25 cellular contexts compared by ENCODE assay signal in genomic region chr15:31074321-31074720, GRCh38. TPM values are rescaled to one million over a fixed set of nuclear protein-coding genes. Genes with fewer than 3 reads are reported as not detected.
DNase-seq lines count a peak whose midpoint lies in the region; ATAC-seq and TF ChIP-seq lines count a peak whose summit lies in the region.
"Had no signal": no experiment of that assay in that cellular context is flagged by ENCODE, and none has a peak within 500 bp of the region (broad histone marks: within the 10 kb centered on the region; RNA-seq: fewer than 3 reads in every experiment).

No MANE protein-coding gene starts in this region.

- peaks cover 0 to 12% of the 10 kb centered on the region in 2 donors for H3K4me1 Mint-ChIP-seq in natural killer cell treated with Interleukin-12 subunit alpha and Interleukin-12 subunit beta and Interleukin-15 and Interleukin-18, amount 100 ng/mL, for 72 hours (ENCODE audit: low read depth in 2 of 2)
- H3K4me1 Mint-ChIP-seq in natural killer cell, result no peaks in the 10 kb centered on the region
- H3K4me1 Mint-ChIP-seq: CD4-positive, alpha-beta memory T cell; CD8-positive, alpha-beta memory T cell had no signal

- no peak overlapping the region for H2AK5ac ChIP-seq in mesenchymal stem cell (ENCODE audit: low read length, severe bottlenecking)

- no peak overlapping the region for H3K4me2 ChIP-seq in mesenchymal stem cell (ENCODE audit: low read length, poor library complexity, severe bottlenecking)
- H3K4me2 ChIP-seq: BLaER1 had no signal

- ATAC-seq in natural killer cell treated with Interleukin-12 subunit alpha and Interleukin-12 subunit beta and Interleukin-15 and Interleukin-18, amount 100 ng/mL, for 72 hours, result peak in 1 of 2 donors; percentile 54
- ATAC-seq in natural killer cell, result no peak

- no peak overlapping the region for H4K8ac ChIP-seq in mesenchymal stem cell (ENCODE audit: low read length)

- TF ChIP-seq CTCF in natural killer cell (IDR thresholded peaks at IDR 0.05), result no peak

- peaks cover 5% of the 10 kb centered on the region for H3K4me1 ChIP-seq in mesenchymal stem cell (ENCODE audit: control insufficient read depth, insufficient read depth, low read depth, low read length)
- H3K4me1 ChIP-seq: BE2C had no signal

- no peak overlapping the region for H4K91ac ChIP-seq in mesenchymal stem cell (ENCODE audit: low read length)

- no peak overlapping the region for H3K18ac ChIP-seq in mesenchymal stem cell (ENCODE audit: low read depth in 1 of 2, low read length in 2 of 2)

- no peaks in the 10 kb centered on the region for H3K79me1 ChIP-seq in mesenchymal stem cell (replicated peaks; ENCODE audit: low read length, poor library complexity, severe bottlenecking)

- H3K4me3 ChIP-seq in mesenchymal stem cell (ENCODE audit: insufficient read depth in 1 of 2, low read depth in 1 of 2, low read length in 2 of 2), result no peak overlapping the region
- H3K4me3 ChIP-seq: BLaER1 had no signal

- H2BK12ac ChIP-seq in mesenchymal stem cell (ENCODE audit: low read length in 2 of 2), result no peak overlapping the region

- H3K36me3 ChIP-seq in mesenchymal stem cell (ENCODE audit: control insufficient read depth in 1 of 2, insufficient read depth in 2 of 2, low read depth in 1 of 2, low read length in 2 of 2), result no peaks in the 10 kb centered on the region
- H3K36me3 ChIP-seq: BE2C, BLaER1 had no signal

- H3K4me3 Mint-ChIP-seq in natural killer cell treated with Interleukin-12 subunit alpha and Interleukin-12 subunit beta and Interleukin-15 and Interleukin-18, amount 100 ng/mL, for 72 hours, result peak overlapping the region; percentile 16
- H3K4me3 Mint-ChIP-seq in natural killer cell, result no peak overlapping the region
- H3K4me3 Mint-ChIP-seq: CD14-positive monocyte; CD4-positive, alpha-beta memory T cell; CD4-positive, CD25-positive, alpha-beta regulatory T cell; CD8-positive, alpha-beta memory T cell had no signal

- no peak overlapping the region for H3K4ac ChIP-seq in mesenchymal stem cell (ENCODE audit: low read depth in 1 of 2, low read length in 2 of 2)

- H3K9me3 ChIP-seq in mesenchymal stem cell (ENCODE audit: control insufficient read depth, low read length), result no peaks in the 10 kb centered on the region
- H3K9me3 ChIP-seq: BE2C had no signal

- H2AFZ ChIP-seq in mesenchymal stem cell (ENCODE audit: low read depth, low read length), result no peak overlapping the region

- DNase-seq in natural killer cell treated with Interleukin-12 subunit alpha and Interleukin-12 subunit beta and Interleukin-15 and Interleukin-18, amount 100 ng/mL, for 72 hours (ENCODE audit: low spot score), result no peak
- DNase-seq in natural killer cell (no peak), mesenchymal stem cell (no peak), islet precursor cell (no peak), NCI-H345 (lab: John Stamatoyannopoulos, UW) (no peak)
- DNase-seq: 8988T; ACHN; BE2C; C1 segment of cervical spinal cord; CD4-positive, alpha-beta memory T cell; CD4-positive, CD25-positive, alpha-beta regulatory T cell; CD8-positive, alpha-beta memory T cell; COR-L47; DMS 273 treated with DMSO at 0.1 percent for 48 hours; DMS153; DMS53; DMS79; DND-41; EL; GDM1 had no signal

- H3K9me3 Mint-ChIP-seq in natural killer cell treated with Interleukin-12 subunit alpha and Interleukin-12 subunit beta and Interleukin-15 and Interleukin-18, amount 100 ng/mL, for 72 hours, result no peaks in the 10 kb centered on the region
- peaks cover 0 to 2% of the 10 kb centered on the region in 2 donors for H3K9me3 Mint-ChIP-seq in natural killer cell

- H3K27ac Mint-ChIP-seq in natural killer cell treated with Interleukin-12 subunit alpha and Interleukin-12 subunit beta and Interleukin-15 and Interleukin-18, amount 100 ng/mL, for 72 hours, result no peak overlapping the region
- no peak overlapping the region for H3K27ac Mint-ChIP-seq in natural killer cell
- H3K27ac Mint-ChIP-seq: CD14-positive monocyte; CD4-positive, alpha-beta memory T cell; CD4-positive, CD25-positive, alpha-beta regulatory T cell; CD8-positive, alpha-beta memory T cell had no signal

- H3K36me3 Mint-ChIP-seq in natural killer cell treated with Interleukin-12 subunit alpha and Interleukin-12 subunit beta and Interleukin-15 and Interleukin-18, amount 100 ng/mL, for 72 hours, result no peaks in the 10 kb centered on the region
- no peaks in the 10 kb centered on the region for H3K36me3 Mint-ChIP-seq in natural killer cell
- H3K36me3 Mint-ChIP-seq: CD14-positive monocyte; CD4-positive, alpha-beta memory T cell; CD4-positive, CD25-positive, alpha-beta regulatory T cell; CD8-positive, alpha-beta memory T cell had no signal

- H3K27ac ChIP-seq in mesenchymal stem cell (ENCODE audit: low read length, poor library complexity, severe bottlenecking), result no peak overlapping the region
- H3K27ac ChIP-seq: BLaER1 had no signal

- intact Hi-C loops in natural killer cell (cut with micrococcal nuclease), result no loop called here

- H2BK15ac ChIP-seq in mesenchymal stem cell (ENCODE audit: low read depth, poor library complexity, severe bottlenecking), result no peak overlapping the region

- no peak overlapping the region for H2BK120ac ChIP-seq in mesenchymal stem cell (ENCODE audit: low read depth, low read length)

- H3K23ac ChIP-seq in mesenchymal stem cell (ENCODE audit: low read length in 2 of 2), result no peak overlapping the region

- H3K14ac ChIP-seq in mesenchymal stem cell (ENCODE audit: low read length in 2 of 2), result no peak overlapping the region

- H3K9ac ChIP-seq in mesenchymal stem cell (ENCODE audit: low read length), result no peak overlapping the region
- H3K9ac ChIP-seq: BLaER1 had no signal

- H2BK5ac ChIP-seq in mesenchymal stem cell (ENCODE audit: low read depth, low read length, poor library complexity, severe bottlenecking), result peak overlapping the region; percentile 22

- peaks cover 0 to 14% of the 10 kb centered on the region in 2 experiments for H3K27me3 ChIP-seq in mesenchymal stem cell (ENCODE audit: control insufficient read depth in 1 of 2, insufficient read depth in 1 of 2, low read length in 2 of 2)
- H3K27me3 ChIP-seq: BLaER1 had no signal

- peaks cover 4 to 44% of the 10 kb centered on the region in 2 donors for H3K27me3 Mint-ChIP-seq in natural killer cell treated with Interleukin-12 subunit alpha and Interleukin-12 subunit beta and Interleukin-15 and Interleukin-18, amount 100 ng/mL, for 72 hours
- peaks cover 0 to 12% of the 10 kb centered on the region in 2 donors for H3K27me3 Mint-ChIP-seq in natural killer cell (ENCODE audit: low read depth in 2 of 2)

RNA-seq across cellular contexts. Expression of gene TRPM1, which starts 27.2 kb away (rescaled TPM):
- total RNA-seq in natural killer cell treated with Interleukin-12 subunit alpha and Interleukin-12 subunit beta and Interleukin-15 and Interleukin-18, amount 100 ng/mL, for 72 hours, result not detected
- total RNA-seq in natural killer cell, result not detected
- not detected for polyA plus RNA-seq in mesenchymal stem cell (2013, experiment 1 of 2)
- not detected for polyA plus RNA-seq in mesenchymal stem cell (2013, experiment 2 of 2)
- total RNA-seq: A673; CD4-positive, alpha-beta memory T cell; CD4-positive, CD25-positive, alpha-beta regulatory T cell; CD8-positive, alpha-beta memory T cell; Daoy had no signal
- polyA plus RNA-seq: AG04450; CD4-positive, alpha-beta memory T cell; CD4-positive, CD25-positive, alpha-beta regulatory T cell had no signal
